Comparison of ENCODE assay signal across 1 cellular context in genomic region chr1:110555807-110556470, GRCh38.
TF ChIP-seq lines count a peak whose summit lies in the region.

No MANE protein-coding gene starts in this region.

TF ChIP-seq in SK-N-SH, 30 proteins besides CTCF, POLR2A, EP300 and RAD21 (continued from another document):
- no peak for TF ChIP-seq ZBTB33 (IDR thresholded peaks at IDR 0.05; ENCODE audit: borderline replicate concordance, low read depth)
